In the genomic region with DNA sequence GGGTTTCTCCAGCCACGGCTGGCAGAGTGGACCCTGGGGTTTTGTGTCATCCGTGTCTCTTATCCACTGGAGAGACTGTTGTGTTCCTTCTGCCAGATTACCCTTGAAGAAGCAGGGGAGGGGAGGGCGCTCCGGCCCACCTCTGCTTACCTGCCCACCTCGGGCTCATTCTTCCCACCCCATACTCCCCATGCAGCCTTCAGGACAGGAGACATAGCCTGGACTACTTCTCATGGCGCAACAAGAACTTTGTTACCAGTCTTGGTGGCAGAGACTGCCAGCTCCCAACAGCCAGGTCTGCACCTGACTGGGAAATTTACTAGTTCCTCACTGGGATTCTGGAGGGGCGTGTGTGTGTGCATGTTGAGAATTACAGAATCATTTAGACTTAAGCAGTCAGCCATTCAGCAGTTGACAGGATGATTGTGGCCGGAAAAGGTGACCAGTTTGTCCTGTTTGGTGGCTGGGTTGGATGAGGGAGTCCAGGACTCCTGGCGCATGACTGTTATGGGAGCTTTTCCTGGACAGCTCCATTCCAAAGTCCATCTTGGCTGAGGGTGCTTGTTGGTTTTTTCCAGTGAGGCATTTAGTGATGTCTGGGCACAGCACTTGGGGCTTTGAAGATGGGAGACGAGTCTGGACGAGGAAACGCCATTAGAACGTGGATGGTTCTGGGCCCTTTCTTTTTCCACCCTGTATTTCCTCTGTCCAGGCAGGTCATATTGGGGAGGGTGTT, we compare ENCODE assay signal across 26 cellular contexts. TPM values are rescaled to one million over a fixed set of nuclear protein-coding genes. Genes with fewer than 3 reads are reported as not detected.
DNase-seq lines count a peak whose midpoint lies in the region; ATAC-seq and TF ChIP-seq lines count a peak whose summit lies in the region.
"Had no signal": no experiment of that assay in that cellular context is flagged by ENCODE, and none has a peak within 500 bp of the region (broad histone marks: within the 10 kb centered on the region; RNA-seq: fewer than 3 reads in every experiment).

No MANE protein-coding gene starts in this region.

- H3K27ac Mint-ChIP-seq in activated naive CD8-positive, alpha-beta T cell, result peak overlapping the region; percentile 10
- no peak overlapping the region for H3K27ac Mint-ChIP-seq in activated naive CD8-positive, alpha-beta T cell treated with anti-CD3 and anti-CD28 coated beads, Interleukin-2, amount 50 U/mL, for 24 hours
- H3K27ac Mint-ChIP-seq in central memory CD8-positive, alpha-beta T cell (ENCODE audit: low read depth), result peak overlapping the region; percentile 79
- H3K27ac Mint-ChIP-seq: CD4-positive, alpha-beta T cell; HFFc6 had no signal

- no peak overlapping the region for H3K4me3 Mint-ChIP-seq in activated naive CD8-positive, alpha-beta T cell
- H3K4me3 Mint-ChIP-seq in activated naive CD8-positive, alpha-beta T cell treated with anti-CD3 and anti-CD28 coated beads, Interleukin-2, amount 50 U/mL, for 24 hours, result no peak overlapping the region
- H3K4me3 Mint-ChIP-seq in central memory CD8-positive, alpha-beta T cell, result no peak overlapping the region
- H3K4me3 Mint-ChIP-seq: CD4-positive, alpha-beta T cell; HFFc6 had no signal

- H3K36me3 ChIP-seq in upper lobe of right lung, result peaks cover 5% of the 10 kb centered on the region
- H3K36me3 ChIP-seq: SJSA1, thoracic aorta had no signal

- peaks cover 56% of the 10 kb centered on the region for H3K4me1 Mint-ChIP-seq in activated naive CD8-positive, alpha-beta T cell (ENCODE audit: low read depth)
- peaks cover 47% of the 10 kb centered on the region for H3K4me1 Mint-ChIP-seq in activated naive CD8-positive, alpha-beta T cell treated with anti-CD3 and anti-CD28 coated beads, Interleukin-2, amount 50 U/mL, for 24 hours
- peaks cover 59% of the 10 kb centered on the region for H3K4me1 Mint-ChIP-seq in central memory CD8-positive, alpha-beta T cell

- H3K4me1 ChIP-seq in upper lobe of right lung, result peaks cover 29% of the 10 kb centered on the region
- H3K4me1 ChIP-seq: foreskin keratinocyte, SJSA1 had no signal

- no peak for DNase-seq in activated naive CD8-positive, alpha-beta T cell treated with anti-CD3 and anti-CD28 coated beads, Interleukin-2, amount 50 U/mL, for 24 hours
- no peak for DNase-seq in central memory CD8-positive, alpha-beta T cell (ENCODE audit: low spot score in 2 of 2)
- peak; percentile 84 for DNase-seq in mucosa of gallbladder (ENCODE audit: low spot score)
- DNase-seq in upper lobe of right lung, result no peak
- DNase-seq in SW480 (ENCODE audit: low spot score), result no peak
- DNase-seq in Ammon's horn (ENCODE audit: low spot score), result no peak
- DNase-seq: activated CD4-positive, alpha-beta T cell treated with anti-CD3 and anti-CD28 coated beads for 4 hours; activated CD8-positive, alpha-beta memory T cell treated with anti-CD3 and anti-CD28 coated beads, Interleukin-2, amount 50 U/mL, for 4 hours; activated gamma-delta T cell; anterior cingulate cortex; CD4-positive, alpha-beta T cell; EL; foreskin keratinocyte; HFFc6; left cardiac atrium; MV-4-11; NCI-H2107; NCI-H524 treated with DMSO at 0.1 percent for 48 hours; posterior cingulate gyrus; spleen; T-helper 9 cell had no signal

- no peak overlapping the region for H3K4me3 ChIP-seq in upper lobe of right lung
- H3K4me3 ChIP-seq: coronary artery, SJSA1, spleen, thoracic aorta had no signal

- H3K36me3 Mint-ChIP-seq in activated naive CD8-positive, alpha-beta T cell, result no peaks in the 10 kb centered on the region
- no peaks in the 10 kb centered on the region for H3K36me3 Mint-ChIP-seq in activated naive CD8-positive, alpha-beta T cell treated with anti-CD3 and anti-CD28 coated beads, Interleukin-2, amount 50 U/mL, for 24 hours (ENCODE audit: low read depth)
- peaks cover 14% of the 10 kb centered on the region for H3K36me3 Mint-ChIP-seq in central memory CD8-positive, alpha-beta T cell (ENCODE audit: insufficient read depth)

- ATAC-seq in activated naive CD8-positive, alpha-beta T cell treated with anti-CD3 and anti-CD28 coated beads, Interleukin-2, amount 50 U/mL, for 24 hours, result no peak
- ATAC-seq in central memory CD8-positive, alpha-beta T cell (replicated peaks; ENCODE audit: extremely low read depth, poor library complexity, severe bottlenecking), result no peak
- peak; percentile 14 for ATAC-seq in upper lobe of right lung
- no peak for ATAC-seq in HG03196 (IDR thresholded peaks at IDR 0.05; ENCODE audit: unreplicated experiment)
- ATAC-seq: foreskin keratinocyte, left cardiac atrium had no signal

- intact Hi-C loops in upper lobe of right lung (cut with DNase I), result no loop called here

- no peak for TF ChIP-seq CTCF in upper lobe of right lung (IDR thresholded peaks at IDR 0.05)

- H3K27me3 ChIP-seq in upper lobe of right lung, result no peaks in the 10 kb centered on the region
- H3K27me3 ChIP-seq: SJSA1, spleen had no signal

- H3K9me3 ChIP-seq in upper lobe of right lung, result no peaks in the 10 kb centered on the region
- H3K9me3 ChIP-seq: SJSA1, spleen, thoracic aorta had no signal

- H3K27ac ChIP-seq in upper lobe of right lung, result no peak overlapping the region
- H3K27ac ChIP-seq: coronary artery, foreskin keratinocyte, SJSA1, spleen, thoracic aorta had no signal

- H3K9me3 Mint-ChIP-seq in activated naive CD8-positive, alpha-beta T cell (ENCODE audit: low read depth), result no peaks in the 10 kb centered on the region
- H3K9me3 Mint-ChIP-seq in activated naive CD8-positive, alpha-beta T cell treated with anti-CD3 and anti-CD28 coated beads, Interleukin-2, amount 50 U/mL, for 24 hours, result no peaks in the 10 kb centered on the region
- no peaks in the 10 kb centered on the region for H3K9me3 Mint-ChIP-seq in central memory CD8-positive, alpha-beta T cell
- H3K9me3 Mint-ChIP-seq: CD4-positive, alpha-beta T cell; HFFc6 had no signal

- H3K27me3 Mint-ChIP-seq in activated naive CD8-positive, alpha-beta T cell, result no peaks in the 10 kb centered on the region
- H3K27me3 Mint-ChIP-seq in activated naive CD8-positive, alpha-beta T cell treated with anti-CD3 and anti-CD28 coated beads, Interleukin-2, amount 50 U/mL, for 24 hours, result no peaks in the 10 kb centered on the region
- no peaks in the 10 kb centered on the region for H3K27me3 Mint-ChIP-seq in central memory CD8-positive, alpha-beta T cell

RNA-seq across cellular contexts. Expression of a gene that starts 8.7 kb away (rescaled TPM):
- total RNA-seq in mucosa of gallbladder (82.9 TPM), upper lobe of right lung (87.2 TPM)
